14 cellular contexts compared by ENCODE assay signal in genomic region chr19:47952132-47952531, GRCh38. TPM values are rescaled to one million over a fixed set of nuclear protein-coding genes. Genes with fewer than 3 reads are reported as not detected.
"Had no signal": no experiment of that assay in that cellular context is flagged by ENCODE, and none has a peak within 500 bp of the region (broad histone marks: within the 10 kb centered on the region; RNA-seq: fewer than 3 reads in every experiment).

No MANE protein-coding gene starts in this region.

RNA-seq across cellular contexts. Expression of gene BSPH1, which starts 39.8 kb away (rescaled TPM):
- total RNA-seq: stomach, subcutaneous adipose tissue, suprapubic skin, temporal lobe, thoracic aorta, thyroid gland, tibial nerve, transverse colon, upper lobe of left lung, upper lobe of right lung, ureter, urinary bladder, uterus, vagina had no signal

RNA-seq across cellular contexts. Expression of gene ELSPBP1, which starts 42.3 kb away (rescaled TPM):
- total RNA-seq: stomach, subcutaneous adipose tissue, suprapubic skin, temporal lobe, thoracic aorta, thyroid gland, tibial nerve, transverse colon, upper lobe of left lung, upper lobe of right lung, ureter, urinary bladder, uterus, vagina had no signal
